In the genomic region with DNA sequence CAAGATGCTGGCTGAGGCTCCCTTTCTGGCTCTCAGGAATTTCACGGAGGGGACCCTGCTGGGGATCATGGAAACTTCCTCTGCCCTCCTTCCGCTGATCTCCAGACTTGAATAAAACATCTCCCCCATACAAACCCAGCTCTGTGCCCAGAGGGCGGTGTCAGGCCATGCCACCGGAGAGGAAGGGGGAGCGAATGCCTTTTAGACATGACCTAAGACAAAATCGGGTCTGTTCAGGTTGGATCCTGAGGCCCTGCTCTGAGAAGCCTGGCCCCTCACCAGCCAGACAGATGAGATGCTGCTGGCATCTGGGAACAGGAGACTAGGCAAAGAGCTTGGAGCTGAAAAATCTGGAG, we compare ENCODE assay signal across 16 cellular contexts.
DNase-seq lines count a peak whose midpoint lies in the region; ATAC-seq and TF ChIP-seq lines count a peak whose summit lies in the region.
"Had no signal": no experiment of that assay in that cellular context is flagged by ENCODE, and none has a peak within 500 bp of the region (broad histone marks: within the 10 kb centered on the region; RNA-seq: fewer than 3 reads in every experiment).

No MANE protein-coding gene starts in this region.

- H3K4me1 Mint-ChIP-seq in glutamatergic neuron (ENCODE audit: low read depth, unreplicated experiment), result peaks cover 39% of the 10 kb centered on the region
- H3K4me1 Mint-ChIP-seq: CD4-positive, alpha-beta memory T cell had no signal

- TF ChIP-seq CTCF in left ventricle myocardium inferior (IDR thresholded peaks at IDR 0.05; ENCODE audit: borderline replicate concordance) (no peak), glutamatergic neuron (IDR thresholded peaks at IDR 0.05; ENCODE audit: partially characterized antibody, unreplicated experiment) (no peak)

- no peak overlapping the region for H3K4me3 ChIP-seq in left ventricle myocardium inferior

- peak overlapping the region; percentile 88 for H3K27ac Mint-ChIP-seq in glutamatergic neuron (ENCODE audit: unreplicated experiment)
- H3K27ac Mint-ChIP-seq: CD4-positive, alpha-beta memory T cell had no signal

- no peak for DNase-seq in left ventricle myocardium inferior
- no peak for DNase-seq in cardiac septum (ENCODE audit: low spot score)
- no peak for DNase-seq in glutamatergic neuron
- peak; percentile 62 for DNase-seq in posterior vena cava (ENCODE audit: low spot score)
- no peak for DNase-seq in RKO (ENCODE audit: low spot score)
- DNase-seq in NCI-H345 (lab: John Stamatoyannopoulos, UW), result no peak
- DNase-seq: ACHN; CD4-positive, alpha-beta memory T cell; COR-L47; DMS153; DMS79 treated with DMSO at 0.1 percent for 48 hours; EL; GDM1 had no signal

- H3K36me3 ChIP-seq in left ventricle myocardium inferior, result no peaks in the 10 kb centered on the region

- intact Hi-C loops in left ventricle myocardium inferior (cut with micrococcal nuclease) (no loop called here), cardiac septum (cut with DNase I) (no loop called here), posterior vena cava (cut with DNase I) (no loop called here)

- H3K4me1 ChIP-seq in left ventricle myocardium inferior, result peaks cover 10% of the 10 kb centered on the region

- peak overlapping the region; percentile 68 for H3K4me3 Mint-ChIP-seq in glutamatergic neuron (ENCODE audit: unreplicated experiment)
- H3K4me3 Mint-ChIP-seq: CD4-positive, alpha-beta memory T cell had no signal

- H3K27me3 Mint-ChIP-seq in glutamatergic neuron (ENCODE audit: unreplicated experiment), result peaks cover 13% of the 10 kb centered on the region

- no peaks in the 10 kb centered on the region for H3K36me3 Mint-ChIP-seq in glutamatergic neuron (ENCODE audit: unreplicated experiment)
- H3K36me3 Mint-ChIP-seq: CD4-positive, alpha-beta memory T cell had no signal

- peak overlapping the region; percentile 16 for H3K27ac ChIP-seq in left ventricle myocardium inferior (replicated peaks)
- H3K27ac ChIP-seq: HL-60 had no signal

- ATAC-seq in GM18868 (IDR thresholded peaks at IDR 0.05; ENCODE audit: unreplicated experiment), result no peak
- ATAC-seq: HCT116 had no signal

- no peaks in the 10 kb centered on the region for H3K9me3 ChIP-seq in left ventricle myocardium inferior (replicated peaks)

- H3K27me3 ChIP-seq in left ventricle myocardium inferior (ENCODE audit: low read depth), result peaks cover 76% of the 10 kb centered on the region

- H3K9me3 Mint-ChIP-seq in glutamatergic neuron (ENCODE audit: unreplicated experiment), result peaks cover 9% of the 10 kb centered on the region
